ENCODE assay signal across 10 cellular contexts in the genomic region with DNA sequence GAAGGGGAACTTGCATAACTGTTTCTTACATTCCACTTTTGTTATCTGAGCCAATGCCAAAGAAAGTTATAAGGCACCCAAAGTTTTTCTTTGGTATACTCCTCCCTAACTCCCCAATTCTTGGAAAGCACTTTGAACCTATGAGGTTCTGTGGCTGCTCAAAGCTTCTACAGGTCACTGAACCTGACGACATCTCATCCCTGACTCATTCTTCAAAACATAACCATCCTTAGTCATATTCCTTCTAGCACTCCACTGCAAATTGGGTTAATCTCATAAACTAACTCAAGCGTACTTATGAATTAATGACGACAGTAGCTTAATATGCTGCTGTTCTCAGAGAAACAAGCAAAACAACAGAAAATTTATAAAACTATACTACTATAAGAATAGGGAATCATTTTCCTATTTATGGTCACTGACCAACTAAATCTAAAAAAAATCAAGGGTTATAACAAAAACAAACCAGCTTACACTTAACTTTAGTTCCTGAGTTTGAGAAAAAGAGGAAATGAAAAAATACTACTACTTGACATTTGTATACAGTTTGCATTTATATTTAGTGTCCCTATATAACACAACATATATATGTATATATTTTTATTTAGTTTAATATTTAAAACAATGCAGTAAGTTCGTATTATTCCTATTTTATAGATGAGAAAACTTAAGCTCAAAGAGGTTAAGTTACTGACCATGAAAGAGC.
DNase-seq lines count a peak whose midpoint lies in the region; ATAC-seq lines count a peak whose summit lies in the region.
"Had no signal": no experiment of that assay in that cellular context is flagged by ENCODE, and none has a peak within 500 bp of the region (broad histone marks: within the 10 kb centered on the region; RNA-seq: fewer than 3 reads in every experiment).

No MANE protein-coding gene starts in this region.

- DNase-seq in AG08395 (ENCODE audit: low spot score): peak; percentile 45
- DNase-seq in HS-27A (ENCODE audit: low read depth): peak; percentile 24
- peak; percentile 70 for DNase-seq in amniotic stem cell (lab: John Stamatoyannopoulos, UW)
- peak; percentile 93 for DNase-seq in kidney glomerular epithelial cell (lab: John Stamatoyannopoulos, UW)
- no peak for DNase-seq in amygdala (lab: John Stamatoyannopoulos, UW)
- no peak for DNase-seq in T-helper 2 cell
- no peak for DNase-seq in SIG-M5 (lab: John Stamatoyannopoulos, UW)
- DNase-seq: CD8-positive, alpha-beta memory T cell; effector CD8-positive, alpha-beta T cell had no signal

- ATAC-seq in GM21423 (IDR thresholded peaks at IDR 0.05; ENCODE audit: unreplicated experiment): no peak

Comparison
In these comparisons a context has a peak if more than half of its experiments do, and no peak if none do; other contexts are left out.
1. DNase-seq: peak in AG08395 (single experiment), HS-27A (single experiment), amniotic stem cell (single experiment) and kidney glomerular epithelial cell (single experiment); none in amygdala (0 of 56), T-helper 2 cell (0 of 5) and SIG-M5 (single experiment).